In the genomic region with DNA sequence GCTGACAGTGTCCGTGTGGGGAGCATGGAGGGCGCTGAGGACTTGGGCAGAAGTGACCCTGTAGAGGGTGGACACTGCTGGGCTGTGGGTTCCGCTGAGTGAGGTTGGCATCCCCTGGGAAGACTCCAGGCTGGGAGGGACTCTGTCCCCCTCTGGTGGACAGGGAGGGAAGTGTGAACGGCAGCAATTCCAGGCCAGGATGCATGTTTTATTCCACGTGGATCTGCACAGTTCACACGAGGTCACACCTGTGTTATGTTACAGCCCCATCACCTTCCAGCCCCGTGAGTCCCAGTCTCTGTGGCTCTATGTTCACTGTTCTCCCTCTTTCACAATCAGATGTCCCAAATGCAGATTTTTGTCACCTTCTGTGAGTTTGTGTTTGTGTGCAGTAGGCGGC, we compare ENCODE assay signal across 13 cellular contexts. TPM values are rescaled to one million over a fixed set of nuclear protein-coding genes. Genes with fewer than 3 reads are reported as not detected.
DNase-seq lines count a peak whose midpoint lies in the region; ATAC-seq and TF ChIP-seq lines count a peak whose summit lies in the region.
"Not testable (repeated sequence)": the region's sequence is repeated elsewhere in the genome, so short reads cannot be mapped to it uniquely, and the experiment has no call there.
"Had no signal": no experiment of that assay in that cellular context is flagged by ENCODE, and none has a peak within 500 bp of the region (broad histone marks: within the 10 kb centered on the region; RNA-seq: fewer than 3 reads in every experiment).

No MANE protein-coding gene starts in this region.

- H3K27ac ChIP-seq in AG04450 (ENCODE audit: low read depth, low read length); GM23338 (ENCODE audit: low read depth); MM.1S (ENCODE audit: low read length); lower lobe of right lung: not testable (repeated sequence)

- H3K36me3 Mint-ChIP-seq in GM23338 (ENCODE audit: low read depth) = peaks cover 42% of the 10 kb centered on the region
- not testable (repeated sequence) for H3K36me3 Mint-ChIP-seq in MCF 10A (ENCODE audit: insufficient read depth, unreplicated experiment)

- POLR2A ChIA-PET in AG04450 (lab: Yijun Ruan, JAX); MCF 10A (lab: Yijun Ruan, JAX): not testable (repeated sequence)

- peak; percentile 35 for TF ChIP-seq CTCF in AG04450 (IDR thresholded peaks at IDR 0.05; ENCODE audit: low read depth, low read length)
- TF ChIP-seq CTCF in GM23338 (conservative IDR thresholded peaks at IDR 0.05; ENCODE audit: low read depth in 2 of 2) = peak; percentile 58 to 73
- TF ChIP-seq CTCF in MM.1S (IDR thresholded peaks at IDR 0.05; ENCODE audit: low read length) = peak; percentile 47
- peak; percentile 60 for TF ChIP-seq CTCF in MCF 10A (IDR thresholded peaks at IDR 0.05; ENCODE audit: unreplicated experiment)
- peak; percentile 50 for TF ChIP-seq CTCF in fibroblast of the aortic adventitia (IDR thresholded peaks at IDR 0.05; ENCODE audit: insufficient read depth, low read length)
- TF ChIP-seq CTCF in lower lobe of right lung (IDR thresholded peaks at IDR 0.05) = peak; percentile 28

- H3K27ac Mint-ChIP-seq in GM23338; MCF 10A (ENCODE audit: low read depth, unreplicated experiment): not testable (repeated sequence)

- not testable (repeated sequence) for DNase-seq in AG04450 (ENCODE audit: low read depth, low spot score); MM.1S; MCF 10A (ENCODE audit: unreplicated experiment); fibroblast of the aortic adventitia (ENCODE audit: low read depth); lower lobe of right lung
- DNase-seq in EL = peak; percentile 47
- DNase-seq in GM23338 (ENCODE audit: low spot score) = peak; percentile 32
- peak; percentile 30 for DNase-seq in SK-MEL-5 (ENCODE audit: low read depth, low spot score)

- not testable (repeated sequence) for H3F3A ChIP-seq in GM23338 (replicated peaks; ENCODE audit: low read depth); MM.1S (ENCODE audit: insufficient read depth, low read length)

- H3K36me3 ChIP-seq in GM23338 (ENCODE audit: insufficient read depth); MM.1S (replicated peaks; ENCODE audit: insufficient read depth, low read length); lower lobe of right lung: not testable (repeated sequence)

- intact Hi-C loops in MCF 10A (cut with micrococcal nuclease) = loop anchor here (10.0 kb wide), 1 partner anchor 46 kb away; no protein-coding TSS in a partner anchor
- intact Hi-C loops in lower lobe of right lung (cut with DNase I) = not testable (repeated sequence)

- not testable (repeated sequence) for H3K27me3 ChIP-seq in AG04450 (ENCODE audit: control insufficient read depth, insufficient read depth, low read length); GM23338 (ENCODE audit: insufficient read depth); MM.1S (replicated peaks; ENCODE audit: insufficient read depth, low read length)
- peaks cover 11% of the 10 kb centered on the region for H3K27me3 ChIP-seq in lower lobe of right lung (ENCODE audit: low read depth)

- H2AFZ ChIP-seq in GM23338; MM.1S (ENCODE audit: low read length): not testable (repeated sequence)

- H3K9me3 Mint-ChIP-seq in GM23338 = peaks cover 99% of the 10 kb centered on the region
- not testable (repeated sequence) for H3K9me3 Mint-ChIP-seq in MCF 10A (ENCODE audit: unreplicated experiment)

- H3K4me3 ChIP-seq in AG04450 (ENCODE audit: low read depth, low read length); GM23338; MM.1S (ENCODE audit: low read length); fibroblast of the aortic adventitia (ENCODE audit: low read depth, low read length); lower lobe of right lung: not testable (repeated sequence)

- H3K4me1 ChIP-seq in GM23338 (ENCODE audit: insufficient read depth); MM.1S (ENCODE audit: low read length); lower lobe of right lung: not testable (repeated sequence)

- H3K79me2 ChIP-seq in GM23338 (replicated peaks; ENCODE audit: insufficient read depth); MM.1S (ENCODE audit: low read length): not testable (repeated sequence)

- ATAC-seq in GM23338, lower lobe of right lung: not testable (repeated sequence)

- H3K4me1 Mint-ChIP-seq in GM23338; MCF 10A (ENCODE audit: insufficient read depth, unreplicated experiment): not testable (repeated sequence)

- H3K4me2 ChIP-seq in GM23338; MM.1S (ENCODE audit: low read depth, low read length): not testable (repeated sequence)

- not testable (repeated sequence) for H3K27me3 Mint-ChIP-seq in GM23338 (ENCODE audit: insufficient read depth, low read depth, poor library complexity); MCF 10A (ENCODE audit: insufficient read depth, unreplicated experiment)

- not testable (repeated sequence) for H3K9ac ChIP-seq in MM.1S (ENCODE audit: low read length)

- in situ Hi-C loops in SK-MEL-5 (cut with HindIII; ENCODE audit: low pct_unique_long_range_greater_than_20kb, low sequenced_read_pairs) = not testable (repeated sequence)

- CTCF ChIA-PET in AG04450 (lab: Charles Lee) = not testable (repeated sequence)
- CTCF ChIA-PET in MCF 10A (lab: Yijun Ruan, JAX) = interaction anchor here (0.6 kb wide), 1 partner anchor 1571 kb away, joined by 3 read pairs; no protein-coding TSS in a partner anchor

- not testable (repeated sequence) for BruUV-seq in MCF 10A (replicated peaks; lab: Mats Ljungman, UMichigan)

- H4K20me1 ChIP-seq in GM23338 (replicated peaks; ENCODE audit: insufficient read depth); MM.1S (ENCODE audit: insufficient read depth, low read length): not testable (repeated sequence)

- not testable (repeated sequence) for H3K9me3 ChIP-seq in AG04450 (ENCODE audit: control insufficient read depth, insufficient read depth, low read length); MM.1S (replicated peaks; ENCODE audit: insufficient read depth, low read length); lower lobe of right lung

- not testable (repeated sequence) for H3K4me3 Mint-ChIP-seq in GM23338; MCF 10A (ENCODE audit: unreplicated experiment)

- H3K9me2 ChIP-seq in GM23338 (ENCODE audit: insufficient read depth); MM.1S (replicated peaks; ENCODE audit: insufficient read depth, low read length): not testable (repeated sequence)

RNA-seq across cellular contexts. Expression of gene PSG1, which starts 1.8 kb away (rescaled TPM):
- polyA plus RNA-seq in AG04450 (2011; rRNA removed) = 2.1 and 2.4 TPM in 2 replicates
- 0.61 and 1.7 TPM in 2 replicates for polyA minus RNA-seq in AG04450 (2011; rRNA and poly(A)+ RNA removed)
- total RNA-seq in GM23338 (2014; rRNA removed; shearing (Covaris generic)) = not detected in 2 replicates
- polyA plus RNA-seq in GM23338 (2016; fragmentation: Nextera tagmentation; extraction: Ambion mirVana) = not detected in 2 replicates
- not detected in 2 replicates for total RNA-seq in SK-MEL-5 (2014; rRNA removed; shearing (Covaris generic))
- not detected in 2 replicates for polyA plus RNA-seq in SK-MEL-5 (2015; cell fraction: cytosol; rRNA removed)
- not detected in 2 replicates for polyA plus RNA-seq in SK-MEL-5 (2015; cell fraction: nucleus; rRNA removed)
- total RNA-seq in MCF 10A (2022) = not detected in 2 replicates
- 0.72 TPM in 1 of 2 replicates, not detected in the other for total RNA-seq in fibroblast of the aortic adventitia (ENCODE audit: low replicate concordance)
- not detected for total RNA-seq in lower lobe of right lung
- total RNA-seq: activated CD4-positive, alpha-beta T cell treated with anti-CD3 and anti-CD28 coated beads for 36 hours; colonic mucosa; mucosa of gallbladder; right lobe of liver; uterus had no signal

RNA-seq across cellular contexts. Expression of gene PSG6, which starts 36.4 kb away (rescaled TPM):
- polyA plus RNA-seq in AG04450 (2011; rRNA removed) (not detected in 2 replicates), GM23338 (2016; fragmentation: Nextera tagmentation; extraction: Ambion mirVana) (0.16 TPM in 1 of 2 replicates, not detected in the other)
- polyA minus RNA-seq in AG04450 (2011; rRNA and poly(A)+ RNA removed) = not detected in 2 replicates
- total RNA-seq in GM23338 (2014; rRNA removed; shearing (Covaris generic)) = not detected in 2 replicates
- not detected in 2 replicates for total RNA-seq in SK-MEL-5 (2014; rRNA removed; shearing (Covaris generic))
- polyA plus RNA-seq in SK-MEL-5 (2015; cell fraction: cytosol; rRNA removed) = not detected in 2 replicates
- not detected in 2 replicates for polyA plus RNA-seq in SK-MEL-5 (2015; cell fraction: nucleus; rRNA removed)
- total RNA-seq in MCF 10A (2022) (not detected in 2 replicates), fibroblast of the aortic adventitia (ENCODE audit: low replicate concordance) (not detected in 2 replicates), lower lobe of right lung (not detected)
- total RNA-seq: activated CD4-positive, alpha-beta T cell treated with anti-CD3 and anti-CD28 coated beads for 36 hours; colonic mucosa; mucosa of gallbladder; right lobe of liver; uterus had no signal

RNA-seq across cellular contexts. Expression of gene PSG7, which starts 55.7 kb away (rescaled TPM):
- 0.10 TPM in 2 replicates for polyA plus RNA-seq in AG04450 (2011; rRNA removed)
- not detected in 2 replicates for polyA minus RNA-seq in AG04450 (2011; rRNA and poly(A)+ RNA removed)
- total RNA-seq in GM23338 (2014; rRNA removed; shearing (Covaris generic)) = not detected in 2 replicates
- polyA plus RNA-seq in GM23338 (2016; fragmentation: Nextera tagmentation; extraction: Ambion mirVana) = not detected in 2 replicates
- total RNA-seq in SK-MEL-5 (2014; rRNA removed; shearing (Covaris generic)) = not detected in 2 replicates
- polyA plus RNA-seq in SK-MEL-5 (2015; cell fraction: cytosol; rRNA removed) = not detected in 2 replicates
- polyA plus RNA-seq in SK-MEL-5 (2015; cell fraction: nucleus; rRNA removed) = not detected in 2 replicates
- not detected in 2 replicates for total RNA-seq in MCF 10A (2022)
- 0.27 TPM in 1 of 2 replicates, not detected in the other for total RNA-seq in fibroblast of the aortic adventitia (ENCODE audit: low replicate concordance)
- total RNA-seq in lower lobe of right lung = not detected
- total RNA-seq: activated CD4-positive, alpha-beta T cell treated with anti-CD3 and anti-CD28 coated beads for 36 hours; colonic mucosa; mucosa of gallbladder; right lobe of liver; uterus had no signal
